ENCODE assay signal across 21 cellular contexts in genomic region chr22:27358096-27358870, GRCh38.
A peak's percentile ranks its signal among the peaks of the same experiment; 100 is the strongest.
DNase-seq lines count a peak whose midpoint lies in the region; ATAC-seq, FAIRE-seq and TF ChIP-seq lines count a peak whose summit lies in the region.
"Had no signal": no experiment of that assay in that cellular context is flagged by ENCODE, and none has a peak within 500 bp of the region (broad histone marks: within the 10 kb centered on the region; RNA-seq: fewer than 3 reads in every experiment).

No MANE protein-coding gene starts in this region.

- H2AFZ ChIP-seq in neural cell (ENCODE audit: low read depth, low read length) (no peak overlapping the region), Karpas-422 (ENCODE audit: low read length) (no peak overlapping the region)

- intact Hi-C loops in transverse colon (cut with DNase I; ENCODE audit: low total_unique reads): no loop called here

- peak; percentile 94 for DNase-seq in COR-L47 (lab: John Stamatoyannopoulos, UW)
- peak; percentile 64 for DNase-seq in NCI-H1436 treated with DMSO at 0.1 percent for 48 hours (lab: John Stamatoyannopoulos, UW)
- peak; percentile 64 for DNase-seq in NCI-H69 (lab: John Stamatoyannopoulos, UW)
- no peak for DNase-seq in HTR-8/SVneo (ENCODE audit: insufficient read length, low spot score)
- DNase-seq in Karpas-422: no peak
- no peak for DNase-seq in transverse colon
- DNase-seq: EL, GF-D8, MV-4-11, NCI-H1694, NCI-H2227 treated with DMSO at 0.1 percent for 48 hours, NCI-H510A, NCI-H82, SIG-M5, SK-N-SH had no signal

- no peaks in the 10 kb centered on the region for H3K9me2 ChIP-seq in neural cell (ENCODE audit: insufficient read depth, low read length)
- H3K9me2 ChIP-seq in Karpas-422 (replicated peaks; ENCODE audit: insufficient read depth, low read length): no peaks in the 10 kb centered on the region
- H3K9me2 ChIP-seq: SK-N-SH had no signal

- no peaks in the 10 kb centered on the region for H3F3A ChIP-seq in neural cell (ENCODE audit: insufficient read depth, low read length, poor library complexity, severe bottlenecking)

- H3K79me2 ChIP-seq in neural cell (replicated peaks; ENCODE audit: insufficient read depth, low read length) (no peaks in the 10 kb centered on the region), Karpas-422 (ENCODE audit: low read length) (no peaks in the 10 kb centered on the region)

- no peak overlapping the region for H3K4me3 ChIP-seq in neural cell (ENCODE audit: low read length)
- H3K4me3 ChIP-seq in Karpas-422 (ENCODE audit: low read length): no peak overlapping the region
- H3K4me3 ChIP-seq in transverse colon: no peak overlapping the region

- FAIRE-seq in HTR-8/SVneo (lab: Jason Lieb, UNC): no peak
- FAIRE-seq: GM19239, H54 had no signal

- no peaks in the 10 kb centered on the region for H3K27me3 ChIP-seq in neural cell (ENCODE audit: insufficient read depth, low read depth, low read length)
- H3K27me3 ChIP-seq in Karpas-422 (ENCODE audit: low read length): no peaks in the 10 kb centered on the region
- peaks cover 4% of the 10 kb centered on the region for H3K27me3 ChIP-seq in transverse colon

- WGBS in transverse colon (ENCODE audit: low coverage in 1 of 2), 2 donors: 73 to 92% methylated on average over 3 to 7 of the region's 7 CpGs

- no peak for TF ChIP-seq RAD21 in neural cell (conservative IDR thresholded peaks at IDR 0.05)

- H4K20me1 ChIP-seq in neural cell (ENCODE audit: insufficient read depth): no peaks in the 10 kb centered on the region
- H4K20me1 ChIP-seq in Karpas-422 (ENCODE audit: insufficient read depth, low read depth, low read length): no peaks in the 10 kb centered on the region

- ATAC-seq in GM18858 (IDR thresholded peaks at IDR 0.05; ENCODE audit: unreplicated experiment): no peak
- ATAC-seq: Panc1 had no signal

- no peak for TF ChIP-seq POLR2A in transverse colon (IDR thresholded peaks at IDR 0.05)

- H3K27ac ChIP-seq in neural cell (ENCODE audit: low read length) (no peak overlapping the region), Karpas-422 (ENCODE audit: low read length) (no peak overlapping the region), transverse colon (no peak overlapping the region)
- H3K27ac ChIP-seq: C4-2B had no signal

- H3K36me3 ChIP-seq in neural cell (ENCODE audit: insufficient read depth, low read length): no peaks in the 10 kb centered on the region
- 0 out of 2 replicates have a peak, but pooled peaks cover 3% of the 10 kb centered on the region for H3K36me3 ChIP-seq in Karpas-422 (ENCODE audit: insufficient read depth, low read length)
- H3K36me3 ChIP-seq in transverse colon: no peaks in the 10 kb centered on the region

- H3K4me1 ChIP-seq in Karpas-422 (ENCODE audit: low read length) (peaks cover 13% of the 10 kb centered on the region), transverse colon (no peaks in the 10 kb centered on the region)

- TF ChIP-seq EP300 in neural cell (conservative IDR thresholded peaks at IDR 0.05; ENCODE audit: poor library complexity, severe bottlenecking) (no peak), transverse colon (IDR thresholded peaks at IDR 0.05; ENCODE audit: low read depth) (no peak)

- no peak overlapping the region for H3K4me2 ChIP-seq in neural cell (ENCODE audit: low read length)
- H3K4me2 ChIP-seq in Karpas-422 (ENCODE audit: low read depth, low read length, poor library complexity, severe bottlenecking): no peak overlapping the region
- H3K4me2 ChIP-seq: SK-N-SH had no signal

- in situ Hi-C loops in transverse colon (cut with MboI; ENCODE audit: low pct_ligation_motif_present in 1 of 4, low pct_unique_long_range_greater_than_20kb in 1 of 4, low sequenced_read_pairs in 3 of 4): no loop called here

- TF ChIP-seq CTCF in neural cell (IDR thresholded peaks at IDR 0.05; ENCODE audit: poor library complexity, severe bottlenecking): no peak
- no peak for TF ChIP-seq CTCF in transverse colon (IDR thresholded peaks at IDR 0.05)

- H3K9ac ChIP-seq in neural cell (ENCODE audit: low read length) (no peak overlapping the region), Karpas-422 (ENCODE audit: low read length) (no peak overlapping the region)
- H3K9ac ChIP-seq: SK-N-SH had no signal

- H3K9me3 ChIP-seq in neural cell (ENCODE audit: low read length) (peaks cover 4% of the 10 kb centered on the region), Karpas-422 (ENCODE audit: low read length) (peaks cover 7% of the 10 kb centered on the region), transverse colon (peaks cover 0 to 5% of the 10 kb centered on the region in 2 donors)
- H3K9me3 ChIP-seq: SK-N-SH had no signal

TF ChIP-seq in neural cell, 6 proteins besides CTCF, POLR2A, EP300 and RAD21:
- no peak for TF ChIP-seq EZH2 (IDR thresholded peaks at IDR 0.05; ENCODE audit: borderline replicate concordance, insufficient read depth, low read length, poor library complexity, severe bottlenecking)
- no peak for TF ChIP-seq SMC3 (conservative IDR thresholded peaks at IDR 0.05; ENCODE audit: poor library complexity)
- TF ChIP-seq MXI1 (conservative IDR thresholded peaks at IDR 0.05; ENCODE audit: poor library complexity, severe bottlenecking): no peak
- peak; percentile 18 for TF ChIP-seq POLR2AphosphoS5 (IDR thresholded peaks at IDR 0.05)
- no peak for TF ChIP-seq TAF1 (IDR thresholded peaks at IDR 0.05; ENCODE audit: low read depth)
- no peak for TF ChIP-seq REST (IDR thresholded peaks at IDR 0.05; ENCODE audit: borderline replicate concordance)

Comparison
In these comparisons a context has a peak if more than half of its experiments do, and no peak if none do; other contexts are left out.
1. DNase-seq: peak in COR-L47 (single experiment), NCI-H1436 treated with DMSO at 0.1 percent for 48 hours (single experiment) and NCI-H69 (single experiment); none in HTR-8/SVneo (single experiment), Karpas-422 (single experiment) and transverse colon (single experiment).